Comparison of ENCODE assay signal across 26 cellular contexts in the genomic region with DNA sequence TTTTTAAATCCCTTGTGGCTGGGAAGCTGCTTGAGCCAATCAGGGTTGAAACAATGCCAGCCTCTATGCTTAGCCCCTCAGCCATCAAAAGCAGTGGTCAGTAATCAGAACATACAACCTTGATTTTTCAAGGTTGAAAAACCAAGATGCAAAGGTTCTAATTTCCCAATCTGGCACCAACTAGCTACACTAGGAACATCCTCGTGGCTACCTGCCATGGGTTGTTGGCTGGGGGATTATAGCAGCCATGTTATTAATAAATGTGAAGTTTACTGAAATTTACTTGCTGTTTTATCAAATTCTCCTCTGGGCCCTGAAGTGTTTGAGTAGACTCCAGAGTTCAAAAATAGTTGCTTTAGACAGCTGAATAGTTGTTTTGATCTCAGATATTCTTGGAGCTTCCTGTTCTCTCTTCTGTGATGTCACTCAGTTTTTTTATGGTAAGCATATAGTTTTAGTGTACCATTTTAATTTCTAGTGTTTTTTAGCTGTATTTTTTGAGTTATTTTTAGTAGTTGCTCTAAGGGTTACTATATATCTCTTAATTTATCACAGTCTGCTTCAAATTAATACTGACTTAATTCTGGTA. TPM values are rescaled to one million over a fixed set of nuclear protein-coding genes. Genes with fewer than 3 reads are reported as not detected.
A peak's percentile ranks its signal among the peaks of the same experiment; 100 is the strongest.
DNase-seq lines count a peak whose midpoint lies in the region; ATAC-seq and TF ChIP-seq lines count a peak whose summit lies in the region.
"Had no signal": no experiment of that assay in that cellular context is flagged by ENCODE, and none has a peak within 500 bp of the region (broad histone marks: within the 10 kb centered on the region; RNA-seq: fewer than 3 reads in every experiment).

No MANE protein-coding gene starts in this region.

- H3K4me1 Mint-ChIP-seq in activated naive CD8-positive, alpha-beta T cell treated with anti-CD3 and anti-CD28 coated beads, Interleukin-2, amount 50 U/mL, for 24 hours = peaks cover 10% of the 10 kb centered on the region

- peaks cover 63% of the 10 kb centered on the region for H3K36me3 Mint-ChIP-seq in activated naive CD8-positive, alpha-beta T cell treated with anti-CD3 and anti-CD28 coated beads, Interleukin-2, amount 50 U/mL, for 24 hours (ENCODE audit: low read depth)

- H3K9me3 Mint-ChIP-seq in activated naive CD8-positive, alpha-beta T cell treated with anti-CD3 and anti-CD28 coated beads, Interleukin-2, amount 50 U/mL, for 24 hours = peaks cover 30% of the 10 kb centered on the region

- H3K4me3 Mint-ChIP-seq in activated naive CD8-positive, alpha-beta T cell treated with anti-CD3 and anti-CD28 coated beads, Interleukin-2, amount 50 U/mL, for 24 hours = no peak overlapping the region
- H3K4me3 Mint-ChIP-seq: activated CD4-positive, alpha-beta T cell treated with anti-CD3 and anti-CD28 coated beads for 36 hours; activated T-cell treated with anti-CD3 and anti-CD28 coated beads, Interleukin-2, amount 50 U/mL, for 4 hours; brain had no signal

- H3K36me3 ChIP-seq in cardiac muscle cell (peaks cover 16% of the 10 kb centered on the region), heart left ventricle (peaks cover 0 to 80% (median 31%) of the 10 kb centered on the region in 9 donors)

- no peaks in the 10 kb centered on the region for H3K27me3 ChIP-seq in cardiac muscle cell
- no peaks in the 10 kb centered on the region for H3K27me3 ChIP-seq in heart left ventricle
- H3K27me3 ChIP-seq: BE2C, colonic mucosa, esophagus squamous epithelium, gastroesophageal sphincter, MG63, SJSA1 had no signal

- H3K27ac Mint-ChIP-seq in activated naive CD8-positive, alpha-beta T cell treated with anti-CD3 and anti-CD28 coated beads, Interleukin-2, amount 50 U/mL, for 24 hours = no peak overlapping the region
- H3K27ac Mint-ChIP-seq: activated CD4-positive, alpha-beta T cell treated with anti-CD3 and anti-CD28 coated beads for 36 hours had no signal

- no peak for ATAC-seq in heart left ventricle
- no peak for ATAC-seq in activated naive CD8-positive, alpha-beta T cell treated with anti-CD3 and anti-CD28 coated beads, Interleukin-2, amount 50 U/mL, for 24 hours
- ATAC-seq in GM19395 (IDR thresholded peaks at IDR 0.05; ENCODE audit: unreplicated experiment) = no peak
- ATAC-seq: activated CD4-positive, alpha-beta T cell treated with anti-CD3 and anti-CD28 coated beads for 36 hours; activated T-cell treated with anti-CD3 and anti-CD28 coated beads, Interleukin-2, amount 50 U/mL, for 4 hours; gastroesophageal sphincter; Panc1 had no signal

- TF ChIP-seq POLR2A in heart left ventricle (IDR thresholded peaks at IDR 0.05) = no peak

- TF ChIP-seq CTCF in cardiac muscle cell (IDR thresholded peaks at IDR 0.05; ENCODE audit: low read depth, low read length) = no peak
- no peak for TF ChIP-seq CTCF in heart left ventricle (IDR thresholded peaks at IDR 0.05)
- TF ChIP-seq CTCF in fibroblast of pulmonary artery (IDR thresholded peaks at IDR 0.05; ENCODE audit: low read length, missing control alignments) = no peak

- intact Hi-C loops in heart left ventricle (cut with DNase I) = no loop called here

- H3K27me3 Mint-ChIP-seq in activated naive CD8-positive, alpha-beta T cell treated with anti-CD3 and anti-CD28 coated beads, Interleukin-2, amount 50 U/mL, for 24 hours = no peaks in the 10 kb centered on the region
- H3K27me3 Mint-ChIP-seq: activated CD4-positive, alpha-beta T cell treated with anti-CD3 and anti-CD28 coated beads for 36 hours; brain had no signal

- H3K27ac ChIP-seq in cardiac muscle cell (peak overlapping the region; percentile 56), heart left ventricle (peak overlapping the region in 5 of 12 donors; percentile 4 to 41 (median 27))
- H3K27ac ChIP-seq: colonic mucosa, esophagus squamous epithelium, psoas muscle, SJSA1 had no signal

- 56 to 65% (median 58%) methylated on average over 1 of the region's 1 CpG for WGBS in heart left ventricle, 4 donors

- H3K4me3 ChIP-seq in cardiac muscle cell (no peak overlapping the region), heart left ventricle (no peak overlapping the region), fibroblast of pulmonary artery (replicated peaks; ENCODE audit: low read depth, low read length) (no peak overlapping the region)
- H3K4me3 ChIP-seq: colonic mucosa, esophagus squamous epithelium, gastroesophageal sphincter, MG63, psoas muscle, SJSA1 had no signal

- DNase-seq in cardiac muscle cell (ENCODE audit: low read depth in 1 of 2, low spot score in 1 of 2) (peak in 1 of 2 donors; percentile 11), heart left ventricle (no peak), NAMALWA (ENCODE audit: low spot score) (peak; percentile 57), fibroblast of pulmonary artery (ENCODE audit: low read depth) (peak; percentile 20), GDM1 (lab: John Stamatoyannopoulos, UW) (no peak), T-helper 9 cell (no peak)
- no peak for DNase-seq in activated naive CD8-positive, alpha-beta T cell treated with anti-CD3 and anti-CD28 coated beads, Interleukin-2, amount 50 U/mL, for 24 hours
- DNase-seq: activated CD4-positive, alpha-beta T cell treated with anti-CD3 and anti-CD28 coated beads for 36 hours; activated CD8-positive, alpha-beta memory T cell treated with anti-CD3 and anti-CD28 coated beads for 24 hours; activated T-cell treated with anti-CD3 and anti-CD28 coated beads, Interleukin-2, amount 50 U/mL, for 4 hours; BE2C; colonic mucosa; COR-L47; esophagus squamous epithelium; GOT3; islet precursor cell; MG63; NCI-H146; NCI-H510A treated with DMSO at 0.1 percent for 48 hours; trophoblast cell had no signal

- H3K9me3 ChIP-seq in cardiac muscle cell (ENCODE audit: low read depth) = no peaks in the 10 kb centered on the region
- H3K9me3 ChIP-seq in heart left ventricle = peaks cover 0 to 38% (median 18%) of the 10 kb centered on the region in 12 donors
- H3K9me3 ChIP-seq: BE2C, colonic mucosa had no signal

- peaks cover 20% of the 10 kb centered on the region for H3K4me1 ChIP-seq in cardiac muscle cell (ENCODE audit: low read depth)
- H3K4me1 ChIP-seq in heart left ventricle = peaks cover 0 to 27% (median 16%) of the 10 kb centered on the region in 12 donors
- H3K4me1 ChIP-seq: BE2C, colonic mucosa, esophagus squamous epithelium, SJSA1 had no signal

RNA-seq across cellular contexts. Expression of a gene that starts 31.9 kb away (rescaled TPM):
- 65.8 and 74.0 TPM in 2 replicates for total RNA-seq in cardiac muscle cell
- 57.8 and 77.1 TPM in 2 replicates for polyA plus RNA-seq in cardiac muscle cell
- 100 to 1,000 TPM in 5 of 9 donors, 10 to 100 TPM in 4; 58.5 to 154 (median 103) TPM for total RNA-seq in heart left ventricle
- 10 to 100 TPM; 33.9 to 45.1 TPM for polyA plus RNA-seq in heart left ventricle

Comparison
In these comparisons a context has a peak if more than half of its experiments do, and no peak if none do; other contexts are left out.
1. DNase-seq: peak in NAMALWA (single experiment) and fibroblast of pulmonary artery (single experiment); none in heart left ventricle (0 of 5), activated naive CD8-positive, alpha-beta T cell treated with anti-CD3 and anti-CD28 coated beads, Interleukin-2, amount 50 U/mL, for 24 hours (single experiment), GDM1 (single experiment) and T-helper 9 cell (single experiment).